29 cellular contexts compared by ENCODE assay signal in genomic region chr7:82335001-82335400, GRCh38.
"Had no signal": no experiment of that assay in that cellular context is flagged by ENCODE, and none has a peak within 500 bp of the region (broad histone marks: within the 10 kb centered on the region; RNA-seq: fewer than 3 reads in every experiment).

No MANE protein-coding gene starts in this region.

- H3K27ac ChIP-seq: brain microvascular endothelial cell, SJCRH30 had no signal

- H3K27me3 Mint-ChIP-seq: activated CD4-positive, alpha-beta memory T cell treated with anti-CD3 and anti-CD28 coated beads, Interleukin-2, amount 10 ng/mL, durations not matched to agents 7 days and 5 days; activated CD8-positive, alpha-beta memory T cell treated with anti-CD3 and anti-CD28 coated beads, Interleukin-2, amount 10 ng/mL, durations not matched to agents 7 days and 5 days; activated naive CD4-positive, alpha-beta T cell treated with anti-CD3 and anti-CD28 coated beads, Interleukin-2, amount 10 ng/mL, durations not matched to agents 7 days and 5 days; activated naive CD8-positive, alpha-beta T cell; activated naive CD8-positive, alpha-beta T cell treated with anti-CD3 and anti-CD28 coated beads, Interleukin-2, amount 50 U/mL, for 24 hours; IgD-negative memory B cell had no signal

- H3K9me3 ChIP-seq: MG63, SJCRH30, SK-N-SH had no signal

- H3K9me3 Mint-ChIP-seq: activated CD4-positive, alpha-beta memory T cell treated with anti-CD3 and anti-CD28 coated beads, Interleukin-2, amount 10 ng/mL, durations not matched to agents 7 days and 5 days; activated naive CD4-positive, alpha-beta T cell treated with anti-CD3 and anti-CD28 coated beads, Interleukin-2, amount 10 ng/mL, durations not matched to agents 7 days and 5 days; activated naive CD8-positive, alpha-beta T cell treated with anti-CD3 and anti-CD28 coated beads, Interleukin-2, amount 50 U/mL, for 24 hours; T-helper 1 cell treated with Interleukin-12 subunit alpha and Interleukin-12 subunit beta and Interleukin-4 antibody, amounts not matched to agents 30 μg/mL and 1 μg/mL, for 36 hours; T-helper 2 cell treated with Interferon-gamma antibody and Interleukin-4, amounts not matched to agents 5 μg/mL and 100 μg/mL, for 36 hours had no signal

- ATAC-seq: activated CD8-positive, alpha-beta memory T cell treated with anti-CD3 and anti-CD28 coated beads, Interleukin-2, amount 10 ng/mL, durations not matched to agents 7 days and 5 days; activated naive CD8-positive, alpha-beta T cell treated with anti-CD3 and anti-CD28 coated beads, Interleukin-2, amount 50 U/mL, for 24 hours; Panc1 had no signal

- H3K4me1 Mint-ChIP-seq: activated CD4-positive, alpha-beta memory T cell treated with anti-CD3 and anti-CD28 coated beads, Interleukin-2, amount 10 ng/mL, durations not matched to agents 7 days and 5 days; activated CD8-positive, alpha-beta memory T cell treated with anti-CD3 and anti-CD28 coated beads, Interleukin-2, amount 10 ng/mL, durations not matched to agents 7 days and 5 days; activated naive CD4-positive, alpha-beta T cell treated with anti-CD3 and anti-CD28 coated beads, Interleukin-2, amount 10 ng/mL, durations not matched to agents 7 days and 5 days; activated naive CD8-positive, alpha-beta T cell treated with anti-CD3 and anti-CD28 coated beads, Interleukin-2, amount 50 U/mL, for 24 hours; IgD-negative memory B cell had no signal

- H3K9ac ChIP-seq: SK-N-SH had no signal

- DNase-seq: activated CD4-positive, alpha-beta memory T cell treated with anti-CD3 and anti-CD28 coated beads, Interleukin-2, amount 10 ng/mL, durations not matched to agents 7 days and 5 days; activated CD4-positive, alpha-beta T cell treated with anti-CD3 and anti-CD28 coated beads for 1 hour; activated CD4-positive, alpha-beta T cell treated with anti-CD3 and anti-CD28 coated beads for 48 hours; activated CD4-positive, CD25-positive, alpha-beta regulatory T cell; activated CD8-positive, alpha-beta memory T cell treated with anti-CD3 and anti-CD28 coated beads for 24 hours; activated CD8-positive, alpha-beta memory T cell treated with anti-CD3 and anti-CD28 coated beads, Interleukin-2, amount 10 ng/mL, durations not matched to agents 7 days and 5 days; activated CD8-positive, alpha-beta memory T cell treated with anti-CD3 and anti-CD28 coated beads, Interleukin-2, amount 50 U/mL, for 48 hours; activated effector memory CD4-positive, alpha-beta T cell treated with Interleukin-2 at 50 U/mL for 16 hours; activated naive CD4-positive, alpha-beta T cell treated with anti-CD3 and anti-CD28 coated beads, Interleukin-2, amount 10 ng/mL, durations not matched to agents 7 days and 5 days; activated naive CD8-positive, alpha-beta T cell treated with anti-CD3 and anti-CD28 coated beads, Interleukin-2, amount 50 U/mL, for 24 hours; activated T-cell treated with anti-CD3 and anti-CD28 coated beads, Interleukin-2, amount 50 U/mL, for 48 hours; amniotic stem cell; aorta; brain microvascular endothelial cell; Kasumi-1; KBM-7; MG63; NCI-H2081 treated with DMSO at 0.1 percent for 48 hours; NCI-H226; NCI-H446 treated with DMSO at 0.1 percent for 48 hours; NCI-H524; SHP77; SJCRH30; SK-N-SH had no signal

- H3K4me3 ChIP-seq: MG63, SJCRH30 had no signal

- H3K36me3 Mint-ChIP-seq: activated CD8-positive, alpha-beta memory T cell treated with anti-CD3 and anti-CD28 coated beads, Interleukin-2, amount 10 ng/mL, durations not matched to agents 7 days and 5 days; activated naive CD4-positive, alpha-beta T cell treated with anti-CD3 and anti-CD28 coated beads, Interleukin-2, amount 10 ng/mL, durations not matched to agents 7 days and 5 days; activated naive CD8-positive, alpha-beta T cell; IgD-negative memory B cell had no signal

- H3K4me2 ChIP-seq: SK-N-SH had no signal

- H3K4me3 Mint-ChIP-seq: activated CD4-positive, alpha-beta memory T cell treated with anti-CD3 and anti-CD28 coated beads, Interleukin-2, amount 10 ng/mL, durations not matched to agents 7 days and 5 days; activated CD8-positive, alpha-beta memory T cell treated with anti-CD3 and anti-CD28 coated beads, Interleukin-2, amount 10 ng/mL, durations not matched to agents 7 days and 5 days; activated naive CD4-positive, alpha-beta T cell treated with anti-CD3 and anti-CD28 coated beads, Interleukin-2, amount 10 ng/mL, durations not matched to agents 7 days and 5 days; activated naive CD8-positive, alpha-beta T cell; activated naive CD8-positive, alpha-beta T cell treated with anti-CD3 and anti-CD28 coated beads, Interleukin-2, amount 50 U/mL, for 24 hours; T-helper 1 cell treated with Interleukin-12 subunit alpha and Interleukin-12 subunit beta and Interleukin-4 antibody, amounts not matched to agents 30 μg/mL and 1 μg/mL, for 36 hours; T-helper 2 cell treated with Interferon-gamma antibody and Interleukin-4, amounts not matched to agents 5 μg/mL and 100 μg/mL, for 36 hours had no signal

- H3K4me1 ChIP-seq: SJCRH30 had no signal

- H3K27ac Mint-ChIP-seq: activated CD4-positive, alpha-beta memory T cell treated with anti-CD3 and anti-CD28 coated beads, Interleukin-2, amount 10 ng/mL, durations not matched to agents 7 days and 5 days; activated CD8-positive, alpha-beta memory T cell treated with anti-CD3 and anti-CD28 coated beads, Interleukin-2, amount 10 ng/mL, durations not matched to agents 7 days and 5 days; activated naive CD4-positive, alpha-beta T cell treated with anti-CD3 and anti-CD28 coated beads, Interleukin-2, amount 10 ng/mL, durations not matched to agents 7 days and 5 days; activated naive CD8-positive, alpha-beta T cell; activated naive CD8-positive, alpha-beta T cell treated with anti-CD3 and anti-CD28 coated beads, Interleukin-2, amount 50 U/mL, for 24 hours; IgD-negative memory B cell; T-helper 1 cell treated with Interleukin-12 subunit alpha and Interleukin-12 subunit beta and Interleukin-4 antibody, amounts not matched to agents 30 μg/mL and 1 μg/mL, for 36 hours; T-helper 2 cell treated with Interferon-gamma antibody and Interleukin-4, amounts not matched to agents 5 μg/mL and 100 μg/mL, for 36 hours had no signal

- H3K36me3 ChIP-seq: brain microvascular endothelial cell, MG63, SJCRH30 had no signal

- H3K27me3 ChIP-seq: brain microvascular endothelial cell, MG63, SJCRH30 had no signal
